Comparison of ENCODE assay signal across 8 cellular contexts in genomic region chr22:23243006-23243573, GRCh38.
DNase-seq lines count a peak whose midpoint lies in the region; ATAC-seq and TF ChIP-seq lines count a peak whose summit lies in the region.

No MANE protein-coding gene starts in this region.

- H3K4me1 ChIP-seq in body of pancreas: peaks cover 17% of the 10 kb centered on the region

- no peak overlapping the region for H3K4me3 ChIP-seq in body of pancreas

- intact Hi-C loops in body of pancreas (cut with DNase I): no loop called here

- DNase-seq in GM10266 (ENCODE audit: extremely low spot score) (peak; percentile 58), epidermal melanocyte (ENCODE audit: insufficient read length, low spot score) (no peak), GOT3 (lab: John Stamatoyannopoulos, UW) (no peak), body of pancreas (no peak)
- DNase-seq in activated CD4-positive, alpha-beta T cell treated with anti-CD3 and anti-CD28 coated beads for 4 hours: peak; percentile 66 to 70
- peak; percentile 35 to 67 for DNase-seq in central memory CD8-positive, alpha-beta T cell (ENCODE audit: low spot score in 2 of 2)
- DNase-seq in stimulated activated CD4-positive, alpha-beta T cell treated with anti-CD3 and anti-CD28 coated beads, Interleukin-1b, Interleukin-23, amount 100 ng/mL, for 24 hours (ENCODE audit: low read depth in 4 of 4, low spot score in 1 of 4): peak in 3 of 4 experiments; percentile 32 to 60 (median 35)

- H3K27me3 ChIP-seq in body of pancreas: no peaks in the 10 kb centered on the region

- peaks cover 9% of the 10 kb centered on the region for H3K36me3 Mint-ChIP-seq in central memory CD8-positive, alpha-beta T cell (ENCODE audit: insufficient read depth)

- TF ChIP-seq CTCF in GM10266 (IDR thresholded peaks at IDR 0.05; ENCODE audit: control insufficient read depth, insufficient read depth, low read depth, missing control alignments) (no peak), body of pancreas (IDR thresholded peaks at IDR 0.05) (no peak)

- H3K36me3 ChIP-seq in body of pancreas (replicated peaks in 1 of 2; ENCODE audit: insufficient read depth in 1 of 2, low read depth in 2 of 2): no peaks in the 10 kb centered on the region

- H3K4me1 Mint-ChIP-seq in central memory CD8-positive, alpha-beta T cell: peaks cover 79% of the 10 kb centered on the region

- no peak overlapping the region for H3K27ac ChIP-seq in body of pancreas

- H3K9me3 Mint-ChIP-seq in central memory CD8-positive, alpha-beta T cell: no peaks in the 10 kb centered on the region

- ATAC-seq in central memory CD8-positive, alpha-beta T cell (replicated peaks; ENCODE audit: extremely low read depth, poor library complexity, severe bottlenecking): peak; percentile 92
- ATAC-seq in HG02678 (IDR thresholded peaks at IDR 0.05; ENCODE audit: unreplicated experiment) (no peak), body of pancreas (no peak)

- H3K9me3 ChIP-seq in body of pancreas: no peaks in the 10 kb centered on the region

- no peaks in the 10 kb centered on the region for H3K27me3 Mint-ChIP-seq in central memory CD8-positive, alpha-beta T cell

- H3K4me3 Mint-ChIP-seq in central memory CD8-positive, alpha-beta T cell: peak overlapping the region; percentile 73

- WGBS in body of pancreas, 2 donors: 57 to 74% methylated on average over 7 to 8 of the region's 8 CpGs

- H3K27ac Mint-ChIP-seq in central memory CD8-positive, alpha-beta T cell (ENCODE audit: low read depth): peak overlapping the region; percentile 97

- no peak for TF ChIP-seq POLR2A in body of pancreas (IDR thresholded peaks at IDR 0.05)

Comparison
In these comparisons a context has a peak if more than half of its experiments do, and no peak if none do; other contexts are left out.
1. DNase-seq: peak in GM10266 (single experiment), activated CD4-positive, alpha-beta T cell treated with anti-CD3 and anti-CD28 coated beads for 4 hours (2 of 2), central memory CD8-positive, alpha-beta T cell (2 of 2) and stimulated activated CD4-positive, alpha-beta T cell treated with anti-CD3 and anti-CD28 coated beads, Interleukin-1b, Interleukin-23, amount 100 ng/mL, for 24 hours (3 of 4); none in epidermal melanocyte (single experiment), GOT3 (single experiment) and body of pancreas (0 of 4).